ENCODE assay signal across 9 cellular contexts in the genomic region with DNA sequence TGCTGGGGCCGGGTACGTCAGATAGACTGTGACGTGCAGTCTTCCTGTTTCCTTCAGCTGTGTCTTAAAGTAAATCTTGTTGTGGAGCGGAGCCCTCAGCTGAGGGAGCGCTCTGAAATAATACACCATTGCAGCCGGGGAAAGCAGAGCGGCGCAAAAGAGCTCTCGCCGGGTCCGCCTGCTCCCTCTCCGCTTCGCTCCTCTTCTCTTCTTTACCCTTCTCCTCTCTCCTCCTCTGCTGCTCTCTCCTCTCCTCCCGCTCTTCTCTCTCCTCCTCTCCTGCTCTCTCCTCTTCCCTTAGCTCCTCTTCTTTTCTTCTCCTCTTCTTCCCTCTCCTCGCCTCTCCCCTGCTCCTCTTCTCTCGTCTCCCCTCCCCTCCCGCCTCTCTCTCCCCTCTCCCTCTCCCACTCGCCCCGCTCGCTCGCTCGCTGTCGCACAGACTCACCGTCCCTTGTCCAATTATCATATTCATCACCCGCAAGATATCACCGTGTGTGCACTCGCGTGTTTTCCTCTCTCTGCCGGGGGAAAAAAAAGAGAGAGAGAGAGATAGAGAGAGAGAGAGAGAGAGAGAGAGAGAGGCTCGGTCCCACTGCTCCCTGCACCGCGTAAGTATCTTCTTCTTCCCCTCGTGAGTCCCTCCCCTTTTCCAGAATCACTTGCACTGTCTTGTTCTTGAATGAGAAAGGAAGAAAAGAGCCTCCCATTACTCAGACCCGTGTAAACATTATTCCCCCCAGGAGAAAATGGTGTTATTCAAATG. TPM values are rescaled to one million over a fixed set of nuclear protein-coding genes. Genes with fewer than 3 reads are reported as not detected.
DNase-seq lines count a peak whose midpoint lies in the region; ATAC-seq, FAIRE-seq and TF ChIP-seq lines count a peak whose summit lies in the region.
"Had no signal": no experiment of that assay in that cellular context is flagged by ENCODE, and none has a peak within 500 bp of the region (broad histone marks: within the 10 kb centered on the region; RNA-seq: fewer than 3 reads in every experiment).

A gene with protein sequence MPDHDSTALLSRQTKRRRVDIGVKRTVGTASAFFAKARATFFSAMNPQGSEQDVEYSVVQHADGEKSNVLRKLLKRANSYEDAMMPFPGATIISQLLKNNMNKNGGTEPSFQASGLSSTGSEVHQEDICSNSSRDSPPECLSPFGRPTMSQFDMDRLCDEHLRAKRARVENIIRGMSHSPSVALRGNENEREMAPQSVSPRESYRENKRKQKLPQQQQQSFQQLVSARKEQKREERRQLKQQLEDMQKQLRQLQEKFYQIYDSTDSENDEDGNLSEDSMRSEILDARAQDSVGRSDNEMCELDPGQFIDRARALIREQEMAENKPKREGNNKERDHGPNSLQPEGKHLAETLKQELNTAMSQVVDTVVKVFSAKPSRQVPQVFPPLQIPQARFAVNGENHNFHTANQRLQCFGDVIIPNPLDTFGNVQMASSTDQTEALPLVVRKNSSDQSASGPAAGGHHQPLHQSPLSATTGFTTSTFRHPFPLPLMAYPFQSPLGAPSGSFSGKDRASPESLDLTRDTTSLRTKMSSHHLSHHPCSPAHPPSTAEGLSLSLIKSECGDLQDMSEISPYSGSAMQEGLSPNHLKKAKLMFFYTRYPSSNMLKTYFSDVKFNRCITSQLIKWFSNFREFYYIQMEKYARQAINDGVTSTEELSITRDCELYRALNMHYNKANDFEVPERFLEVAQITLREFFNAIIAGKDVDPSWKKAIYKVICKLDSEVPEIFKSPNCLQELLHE (plus strand): TSS at position 98 of the 763 bp plus-strand sequence. CDS start 8,563 bp downstream, outside the sequence.

- no peaks in the 10 kb centered on the region for H3K36me3 ChIP-seq in Caco-2 (ENCODE audit: control insufficient read depth, insufficient read depth, low read length)

- H3K27me3 Mint-ChIP-seq in Caco-2 (ENCODE audit: insufficient read depth, unreplicated experiment) = peaks cover 8% of the 10 kb centered on the region
- H3K27me3 Mint-ChIP-seq in activated naive CD8-positive, alpha-beta T cell treated with anti-CD3 and anti-CD28 coated beads, Interleukin-2, amount 50 U/mL, for 24 hours = peaks cover 88% of the 10 kb centered on the region
- H3K27me3 Mint-ChIP-seq in neural crest cell (ENCODE audit: low read depth) = peaks cover 96% of the 10 kb centered on the region

- POLR2A ChIA-PET in Caco-2 (lab: Charles Lee) = interaction anchor here (0.7 to 0.9 kb wide), 4 partner anchors 135 to 361 kb away, joined by 3 to 5 read pairs (median 4); no protein-coding TSS in a partner anchor

- peak within 1 kb of the TSS; percentile 89 for H3K27ac Mint-ChIP-seq in Caco-2 (ENCODE audit: unreplicated experiment)
- no peak within 1 kb of the TSS for H3K27ac Mint-ChIP-seq in activated naive CD8-positive, alpha-beta T cell treated with anti-CD3 and anti-CD28 coated beads, Interleukin-2, amount 50 U/mL, for 24 hours
- peak within 1 kb of the TSS; percentile 93 for H3K27ac Mint-ChIP-seq in neural crest cell (ENCODE audit: unreplicated experiment)

- TF ChIP-seq CTCF in Caco-2 (IDR thresholded peaks at IDR 0.05; ENCODE audit: insufficient read depth in 1 of 2, low read depth in 1 of 2, low read length in 1 of 2, severe bottlenecking in 1 of 2, unreplicated experiment in 1 of 2) = peak in 1 of 2 experiments; percentile 32
- peak; percentile 10 for TF ChIP-seq CTCF in neural crest cell (conservative IDR thresholded peaks at IDR 0.05)

- peak within 1 kb of the TSS; percentile 99 for H3K4me3 Mint-ChIP-seq in Caco-2 (ENCODE audit: unreplicated experiment)
- H3K4me3 Mint-ChIP-seq in activated naive CD8-positive, alpha-beta T cell treated with anti-CD3 and anti-CD28 coated beads, Interleukin-2, amount 50 U/mL, for 24 hours = peak within 1 kb of the TSS; percentile 79
- H3K4me3 Mint-ChIP-seq in neural crest cell = peak within 1 kb of the TSS; percentile 98

- CTCF ChIA-PET in Caco-2 (lab: Charles Lee) = interaction anchor here (0.5 to 1.0 kb wide), 10 partner anchors 10 to 1239 kb away, joined by 3 to 7 read pairs (median 4); no protein-coding TSS in a partner anchor

- H3K4me1 Mint-ChIP-seq in Caco-2 (ENCODE audit: low read depth, unreplicated experiment) (peaks cover 21% of the 10 kb centered on the region), neural crest cell (peaks cover 68% of the 10 kb centered on the region)
- H3K4me1 Mint-ChIP-seq in activated naive CD8-positive, alpha-beta T cell treated with anti-CD3 and anti-CD28 coated beads, Interleukin-2, amount 50 U/mL, for 24 hours = peaks cover 34% of the 10 kb centered on the region

- H3K9me3 Mint-ChIP-seq in Caco-2 (ENCODE audit: unreplicated experiment) (no peaks in the 10 kb centered on the region), neural crest cell (no peaks in the 10 kb centered on the region)
- H3K9me3 Mint-ChIP-seq in activated naive CD8-positive, alpha-beta T cell treated with anti-CD3 and anti-CD28 coated beads, Interleukin-2, amount 50 U/mL, for 24 hours = no peaks in the 10 kb centered on the region

- H3K9me3 ChIP-seq in Caco-2 = no peaks in the 10 kb centered on the region

- H3K27me3 ChIP-seq in Caco-2 (replicated peaks; ENCODE audit: control insufficient read depth, insufficient read depth, low read length) = no peaks in the 10 kb centered on the region; the same call in 1 of the 2 replicates

- H3K4me1 ChIP-seq in Caco-2 = peaks cover 25% of the 10 kb centered on the region

- DNase-seq in Caco-2 (peak; percentile 87 to 88), HT1080 (ENCODE audit: low read depth) (peak; percentile 75), NOMO-1 treated with DMSO at 0.1 percent for 48 hours (lab: John Stamatoyannopoulos, UW; ENCODE audit: unreplicated experiment) (peak; percentile 41), glomerular endothelial cell (ENCODE audit: extremely low read depth, low read depth, low spot score) (peak; percentile 61), neural crest cell (ENCODE audit: low read depth, low spot score) (peak; percentile 74), urothelium cell line (ENCODE audit: low spot score) (peak; percentile 89)
- DNase-seq in activated naive CD8-positive, alpha-beta T cell treated with anti-CD3 and anti-CD28 coated beads, Interleukin-2, amount 50 U/mL, for 24 hours = peak; percentile 39

- FAIRE-seq in urothelium cell line (lab: Jason Lieb, UNC) = peak; percentile 58
- FAIRE-seq: TTC549 had no signal

- peaks cover 10% of the 10 kb centered on the region for H3K36me3 Mint-ChIP-seq in Caco-2 (ENCODE audit: insufficient read depth, unreplicated experiment)
- H3K36me3 Mint-ChIP-seq in activated naive CD8-positive, alpha-beta T cell treated with anti-CD3 and anti-CD28 coated beads, Interleukin-2, amount 50 U/mL, for 24 hours (ENCODE audit: low read depth) = peaks cover 2% of the 10 kb centered on the region
- H3K36me3 Mint-ChIP-seq in neural crest cell (ENCODE audit: low read depth) = no peaks in the 10 kb centered on the region

- intact Hi-C loops in Caco-2 (cut with micrococcal nuclease; ENCODE audit: unreplicated experiment) = loop anchor here (1.0 to 10.0 kb wide), 7 partner anchors 32 to 863 kb away; no protein-coding TSS in a partner anchor

- no TSS peak for BruUV-seq in Caco-2 (replicated peaks; lab: Mats Ljungman, UMichigan)

- ATAC-seq in GM21381 (IDR thresholded peaks at IDR 0.05; ENCODE audit: unreplicated experiment) = peak; percentile 72
- ATAC-seq in activated naive CD8-positive, alpha-beta T cell treated with anti-CD3 and anti-CD28 coated beads, Interleukin-2, amount 50 U/mL, for 24 hours = peak; percentile 87

- H3K4me3 ChIP-seq in Caco-2 (ENCODE audit: low read depth, low read length) = peak within 1 kb of the TSS; percentile 63

RNA-seq across cellular contexts. Expression of the gene that starts here (rescaled TPM):
- total RNA-seq in Caco-2 (2022) = 17.6 and 24.5 TPM in 2 replicates
- total RNA-seq in HT1080 (2014; rRNA removed; shearing (Covaris generic)) = 0.06 TPM in 1 of 2 replicates, not detected in the other
- polyA plus RNA-seq in HT1080 (2015; cell fraction: cytosol; rRNA removed) = 0.01 TPM in 1 of 2 replicates, not detected in the other
- polyA plus RNA-seq in HT1080 (2015; cell fraction: nucleus; rRNA removed) = 0.06 TPM in 1 of 2 replicates, not detected in the other
- 1.3 and 2.5 TPM in 2 replicates for total RNA-seq in glomerular endothelial cell
- total RNA-seq in neural crest cell = 14.3 and 17.5 TPM in 2 replicates

Comparison
In these comparisons a context has a peak if more than half of its experiments do, and no peak if none do; other contexts are left out.
1. Peak in every context shown above with its lines: DNase-seq, ATAC-seq and H3K4me3 ChIP-seq.
2. Peak in DNase-seq in HT1080; RNA of the gene not detected or under 1 TPM.
3. DNase-seq: peak in every context shown above with its lines; median percentile 89 in urothelium cell line; 88 in Caco-2; 75 in HT1080; 74 in neural crest cell; 61 in glomerular endothelial cell; 41 in NOMO-1 treated with DMSO at 0.1 percent for 48 hours; 39 in activated naive CD8-positive, alpha-beta T cell treated with anti-CD3 and anti-CD28 coated beads, Interleukin-2, amount 50 U/mL, for 24 hours.